ENCODE assay signal across 31 cellular contexts in the genomic region with DNA sequence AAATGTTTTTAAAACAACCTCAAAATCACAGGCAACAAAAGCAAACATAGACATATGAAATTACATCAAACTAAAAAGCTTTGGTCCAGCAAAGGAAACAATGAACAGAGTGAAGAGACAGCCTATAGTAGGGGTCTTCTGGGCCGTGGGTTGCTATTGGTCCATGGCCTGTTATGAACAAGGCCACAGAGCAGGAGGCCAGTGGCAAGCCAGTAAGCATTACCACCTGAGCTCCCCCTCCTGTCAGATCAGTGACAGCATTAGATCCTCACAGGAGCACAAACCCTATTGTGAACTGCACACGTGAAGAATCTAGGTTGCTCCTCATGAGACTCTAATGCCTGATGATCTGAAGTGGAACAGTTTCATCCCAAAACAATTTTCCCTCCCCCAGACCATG.
"Had no signal": no experiment of that assay in that cellular context is flagged by ENCODE, and none has a peak within 500 bp of the region (broad histone marks: within the 10 kb centered on the region; RNA-seq: fewer than 3 reads in every experiment).

No MANE protein-coding gene starts in this region.

- ATAC-seq: activated CD4-positive, alpha-beta T cell treated with anti-CD3 and anti-CD28 coated beads for 36 hours; activated CD4-positive, CD25-positive, alpha-beta regulatory T cell treated with anti-CD3 and anti-CD28 coated beads, Interleukin-2, amount 50 U/mL, for 24 hours; activated CD8-positive, alpha-beta T cell treated with anti-CD3 and anti-CD28 coated beads, Interleukin-2, amount 10 ng/mL, durations not matched to agents 7 days and 5 days; Right ventricle myocardium inferior had no signal

- H3K27me3 Mint-ChIP-seq: activated CD4-positive, alpha-beta T cell treated with anti-CD3 and anti-CD28 coated beads for 36 hours; activated CD4-positive, alpha-beta T cell treated with anti-CD3 and anti-CD28 coated beads, Interleukin-2, amount 10 ng/mL, durations not matched to agents 7 days and 5 days; activated naive CD4-positive, alpha-beta T cell treated with anti-CD3 and anti-CD28 coated beads, Interleukin-2, amount 50 U/mL, for 24 hours; activated naive CD8-positive, alpha-beta T cell treated with anti-CD3 and anti-CD28 coated beads, Interleukin-2, amount 10 ng/mL, durations not matched to agents 7 days and 5 days; activated T-cell treated with anti-CD3 and anti-CD28 coated beads, Interleukin-2, amount 50 U/mL, for 24 hours; central memory CD8-positive, alpha-beta T cell had no signal

- H3K4me3 ChIP-seq: ascending aorta, cardiac muscle cell, Peyer's patch had no signal

- H3K27me3 ChIP-seq: ascending aorta, cardiac muscle cell, Peyer's patch had no signal

- DNase-seq: activated CD4-positive, alpha-beta T cell treated with anti-CD3 and anti-CD28 coated beads for 36 hours; activated CD4-positive, alpha-beta T cell treated with anti-CD3 and anti-CD28 coated beads, Interleukin-2, amount 10 ng/mL, durations not matched to agents 7 days and 5 days; activated CD4-positive, alpha-beta T cell treated with anti-CD3 and anti-CD28 coated beads, Interleukin-2, amount 50 U/mL, for 48 hours; activated CD8-positive, alpha-beta T cell treated with anti-CD3 and anti-CD28 coated beads, Interleukin-2, amount 10 ng/mL, durations not matched to agents 7 days and 5 days; activated gamma-delta T cell; activated naive CD4-positive, alpha-beta T cell treated with Interleukin-2 at 50 U/mL for 16 hours; activated naive CD8-positive, alpha-beta T cell treated with anti-CD3 and anti-CD28 coated beads, Interleukin-2, amount 10 ng/mL, durations not matched to agents 7 days and 5 days; activated T-cell treated with anti-CD3 and anti-CD28 coated beads, Interleukin-2, amount 50 U/mL, for 24 hours; amygdala; NCI-H1105; NCI-H1417 treated with DMSO at 0.1 percent for 48 hours; NCI-H187 treated with DMSO at 0.1 percent for 48 hours; NCI-H2081; NCI-H2171 treated with DMSO at 0.1 percent for 48 hours; NCI-H2227 treated with DMSO at 0.1 percent for 48 hours; NCI-H446; NCI-H510A treated with DMSO at 0.1 percent for 48 hours; NCI-H526 treated with DMSO at 0.1 percent for 48 hours; NCI-H774; Peyer's patch; RPMI8226; SIG-M5; SW 1271; T1000 had no signal

- H3K27ac Mint-ChIP-seq: activated CD4-positive, alpha-beta T cell treated with anti-CD3 and anti-CD28 coated beads for 36 hours; activated CD4-positive, alpha-beta T cell treated with anti-CD3 and anti-CD28 coated beads, Interleukin-2, amount 10 ng/mL, durations not matched to agents 7 days and 5 days; activated CD8-positive, alpha-beta T cell treated with anti-CD3 and anti-CD28 coated beads, Interleukin-2, amount 10 ng/mL, durations not matched to agents 7 days and 5 days; activated naive CD4-positive, alpha-beta T cell treated with anti-CD3 and anti-CD28 coated beads, Interleukin-2, amount 50 U/mL, for 24 hours; activated naive CD8-positive, alpha-beta T cell treated with anti-CD3 and anti-CD28 coated beads, Interleukin-2, amount 10 ng/mL, durations not matched to agents 7 days and 5 days; activated T-cell treated with anti-CD3 and anti-CD28 coated beads, Interleukin-2, amount 50 U/mL, for 24 hours; activated T-helper 2 cell treated with anti-CD3 and anti-CD28 coated beads, Interferon-gamma antibody, Interleukin-2, Interleukin-4, amounts not matched to agents 10 μg/mL and 5 μg/mL and 100 μg/mL, durations not matched to agents 14 hours and 24 hours and 36 hours had no signal

- H3K9me3 ChIP-seq: Peyer's patch had no signal

- H3K4me1 Mint-ChIP-seq: activated CD4-positive, alpha-beta T cell treated with anti-CD3 and anti-CD28 coated beads for 36 hours; activated CD4-positive, alpha-beta T cell treated with anti-CD3 and anti-CD28 coated beads, Interleukin-2, amount 10 ng/mL, durations not matched to agents 7 days and 5 days; activated naive CD4-positive, alpha-beta T cell treated with anti-CD3 and anti-CD28 coated beads, Interleukin-2, amount 50 U/mL, for 24 hours; activated naive CD8-positive, alpha-beta T cell treated with anti-CD3 and anti-CD28 coated beads, Interleukin-2, amount 10 ng/mL, durations not matched to agents 7 days and 5 days; central memory CD8-positive, alpha-beta T cell had no signal

- H3K4me3 Mint-ChIP-seq: activated CD4-positive, alpha-beta T cell treated with anti-CD3 and anti-CD28 coated beads for 36 hours; activated CD4-positive, alpha-beta T cell treated with anti-CD3 and anti-CD28 coated beads, Interleukin-2, amount 10 ng/mL, durations not matched to agents 7 days and 5 days; activated CD8-positive, alpha-beta T cell treated with anti-CD3 and anti-CD28 coated beads, Interleukin-2, amount 10 ng/mL, durations not matched to agents 7 days and 5 days; activated naive CD4-positive, alpha-beta T cell treated with anti-CD3 and anti-CD28 coated beads, Interleukin-2, amount 50 U/mL, for 24 hours; activated naive CD8-positive, alpha-beta T cell treated with anti-CD3 and anti-CD28 coated beads, Interleukin-2, amount 10 ng/mL, durations not matched to agents 7 days and 5 days; activated T-cell treated with anti-CD3 and anti-CD28 coated beads, Interleukin-2, amount 50 U/mL, for 24 hours; central memory CD8-positive, alpha-beta T cell had no signal

- H3K36me3 Mint-ChIP-seq: activated naive CD4-positive, alpha-beta T cell treated with anti-CD3 and anti-CD28 coated beads, Interleukin-2, amount 50 U/mL, for 24 hours; activated naive CD8-positive, alpha-beta T cell treated with anti-CD3 and anti-CD28 coated beads, Interleukin-2, amount 10 ng/mL, durations not matched to agents 7 days and 5 days had no signal

- H3K36me3 ChIP-seq: ascending aorta, cardiac muscle cell, Peyer's patch had no signal

- H3K4me1 ChIP-seq: ascending aorta, Peyer's patch had no signal

- H3K27ac ChIP-seq: ascending aorta, cardiac muscle cell, Peyer's patch had no signal
